In the genomic region with DNA sequence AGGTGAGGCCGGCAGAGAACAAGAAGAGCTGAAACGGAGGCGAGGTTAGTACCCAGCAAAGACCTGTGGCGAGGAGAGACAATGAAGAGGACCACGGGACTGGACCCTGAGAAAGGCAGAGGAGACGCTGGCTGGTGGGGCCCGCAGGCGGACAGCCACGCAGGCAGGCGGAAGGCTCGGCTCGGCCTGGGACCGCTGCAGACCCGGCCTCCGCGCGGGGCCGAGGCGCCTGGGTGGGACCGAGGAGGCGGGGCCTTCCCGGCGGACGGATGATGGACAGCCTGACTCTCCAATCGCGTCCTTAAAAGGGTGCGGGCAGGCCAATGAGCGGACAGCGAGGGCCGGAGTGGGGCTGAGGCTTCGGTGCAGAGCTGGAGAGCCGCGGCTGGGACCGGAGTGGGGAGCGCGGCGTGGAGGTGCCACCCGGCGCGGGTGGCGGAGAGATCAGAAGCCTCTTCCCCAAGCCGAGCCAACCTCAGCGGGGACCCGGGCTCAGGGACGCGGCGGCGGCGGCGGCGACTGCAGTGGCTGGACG, we compare ENCODE assay signal across 8 cellular contexts. TPM values are rescaled to one million over a fixed set of nuclear protein-coding genes. Genes with fewer than 3 reads are reported as not detected.
DNase-seq lines count a peak whose midpoint lies in the region; ATAC-seq and TF ChIP-seq lines count a peak whose summit lies in the region.

A gene (plus strand): TSS at position 366 of the 535 bp plus-strand sequence. CDS start 170 bp downstream, outside the sequence.

- peaks cover 40% of the 10 kb centered on the region for H3K4me1 Mint-ChIP-seq in stimulated activated naive CD8-positive, alpha-beta T cell treated with anti-CD3 and anti-CD28 coated beads, Interleukin-15, amount 100 ng/mL, for 72 hours

- peaks cover 8% of the 10 kb centered on the region for H3F3A ChIP-seq in neural cell (ENCODE audit: insufficient read depth, low read length, poor library complexity, severe bottlenecking)

- H3K4me3 Mint-ChIP-seq in stimulated activated naive CD8-positive, alpha-beta T cell treated with anti-CD3 and anti-CD28 coated beads, Interleukin-15, amount 100 ng/mL, for 72 hours, result peak within 1 kb of the TSS; percentile 94 to 95

- H3K4me3 ChIP-seq in neural cell (ENCODE audit: low read length), result peak within 1 kb of the TSS; percentile 92

- TF ChIP-seq EP300 in neural cell (conservative IDR thresholded peaks at IDR 0.05; ENCODE audit: poor library complexity, severe bottlenecking), result no peak

- DNase-seq in ELF-1 (ENCODE audit: low read depth, low spot score) (peak; percentile 98), GOT3 (lab: John Stamatoyannopoulos, UW) (peak; percentile 91), LHCN-M2 (ENCODE audit: low read depth) (peak; percentile 88), fibroblast of the conjunctiva (ENCODE audit: low read depth) (peak; percentile 83)
- DNase-seq in activated effector memory CD4-positive, alpha-beta T cell treated with anti-CD3 and anti-CD28 coated beads, Interleukin-2, amount 50 U/mL, for 16 hours, result peak; percentile 96
- DNase-seq in stimulated activated naive CD8-positive, alpha-beta T cell treated with anti-CD3 and anti-CD28 coated beads, Interleukin-15, amount 100 ng/mL, for 72 hours, result peak; percentile 93

- H3K9me3 ChIP-seq in neural cell (ENCODE audit: low read length), result no peaks in the 10 kb centered on the region

- no peaks in the 10 kb centered on the region for H3K27me3 ChIP-seq in neural cell (ENCODE audit: insufficient read depth, low read depth, low read length)

- peaks cover 6% of the 10 kb centered on the region for H3K27me3 Mint-ChIP-seq in stimulated activated naive CD8-positive, alpha-beta T cell treated with anti-CD3 and anti-CD28 coated beads, Interleukin-15, amount 100 ng/mL, for 72 hours

- H3K79me2 ChIP-seq in neural cell (replicated peaks; ENCODE audit: insufficient read depth, low read length), result peaks cover 29% of the 10 kb centered on the region

- no peaks in the 10 kb centered on the region for H3K9me2 ChIP-seq in neural cell (ENCODE audit: insufficient read depth, low read length)

- no peaks in the 10 kb centered on the region for H3K9me3 Mint-ChIP-seq in stimulated activated naive CD8-positive, alpha-beta T cell treated with anti-CD3 and anti-CD28 coated beads, Interleukin-15, amount 100 ng/mL, for 72 hours

- H3K27ac ChIP-seq in neural cell (ENCODE audit: low read length), result peak within 1 kb of the TSS; percentile 71

- peak within 1 kb of the TSS; percentile 36 to 91 for H3K27ac Mint-ChIP-seq in stimulated activated naive CD8-positive, alpha-beta T cell treated with anti-CD3 and anti-CD28 coated beads, Interleukin-15, amount 100 ng/mL, for 72 hours

- peak within 1 kb of the TSS; percentile 66 for H2AFZ ChIP-seq in neural cell (ENCODE audit: low read depth, low read length)

- no peak for TF ChIP-seq CTCF in neural cell (IDR thresholded peaks at IDR 0.05; ENCODE audit: poor library complexity, severe bottlenecking)

- TF ChIP-seq POLR2A in Raji (IDR thresholded peaks at IDR 0.05; ENCODE audit: insufficient read depth, low read depth, low read length), result peak; percentile 72

- ATAC-seq in stimulated activated naive CD8-positive, alpha-beta T cell treated with anti-CD3 and anti-CD28 coated beads, Interleukin-15, amount 100 ng/mL, for 72 hours, result peak; percentile 97

- H3K9ac ChIP-seq in neural cell (ENCODE audit: low read length), result peak within 1 kb of the TSS; percentile 83

- H4K20me1 ChIP-seq in neural cell (ENCODE audit: insufficient read depth), result no peaks in the 10 kb centered on the region

- H3K4me2 ChIP-seq in neural cell (ENCODE audit: low read length), result peak within 1 kb of the TSS; percentile 89

- peak; percentile 16 for TF ChIP-seq RAD21 in neural cell (conservative IDR thresholded peaks at IDR 0.05)

- H3K36me3 ChIP-seq in neural cell (ENCODE audit: insufficient read depth, low read length), result no peaks in the 10 kb centered on the region

TF ChIP-seq in neural cell, 6 proteins besides CTCF, POLR2A, EP300 and RAD21:
- no peak for TF ChIP-seq EZH2 (IDR thresholded peaks at IDR 0.05; ENCODE audit: borderline replicate concordance, insufficient read depth, low read length, poor library complexity, severe bottlenecking)
- peak; percentile 68 for TF ChIP-seq POLR2AphosphoS5 (IDR thresholded peaks at IDR 0.05)
- TF ChIP-seq, protein P1, sequence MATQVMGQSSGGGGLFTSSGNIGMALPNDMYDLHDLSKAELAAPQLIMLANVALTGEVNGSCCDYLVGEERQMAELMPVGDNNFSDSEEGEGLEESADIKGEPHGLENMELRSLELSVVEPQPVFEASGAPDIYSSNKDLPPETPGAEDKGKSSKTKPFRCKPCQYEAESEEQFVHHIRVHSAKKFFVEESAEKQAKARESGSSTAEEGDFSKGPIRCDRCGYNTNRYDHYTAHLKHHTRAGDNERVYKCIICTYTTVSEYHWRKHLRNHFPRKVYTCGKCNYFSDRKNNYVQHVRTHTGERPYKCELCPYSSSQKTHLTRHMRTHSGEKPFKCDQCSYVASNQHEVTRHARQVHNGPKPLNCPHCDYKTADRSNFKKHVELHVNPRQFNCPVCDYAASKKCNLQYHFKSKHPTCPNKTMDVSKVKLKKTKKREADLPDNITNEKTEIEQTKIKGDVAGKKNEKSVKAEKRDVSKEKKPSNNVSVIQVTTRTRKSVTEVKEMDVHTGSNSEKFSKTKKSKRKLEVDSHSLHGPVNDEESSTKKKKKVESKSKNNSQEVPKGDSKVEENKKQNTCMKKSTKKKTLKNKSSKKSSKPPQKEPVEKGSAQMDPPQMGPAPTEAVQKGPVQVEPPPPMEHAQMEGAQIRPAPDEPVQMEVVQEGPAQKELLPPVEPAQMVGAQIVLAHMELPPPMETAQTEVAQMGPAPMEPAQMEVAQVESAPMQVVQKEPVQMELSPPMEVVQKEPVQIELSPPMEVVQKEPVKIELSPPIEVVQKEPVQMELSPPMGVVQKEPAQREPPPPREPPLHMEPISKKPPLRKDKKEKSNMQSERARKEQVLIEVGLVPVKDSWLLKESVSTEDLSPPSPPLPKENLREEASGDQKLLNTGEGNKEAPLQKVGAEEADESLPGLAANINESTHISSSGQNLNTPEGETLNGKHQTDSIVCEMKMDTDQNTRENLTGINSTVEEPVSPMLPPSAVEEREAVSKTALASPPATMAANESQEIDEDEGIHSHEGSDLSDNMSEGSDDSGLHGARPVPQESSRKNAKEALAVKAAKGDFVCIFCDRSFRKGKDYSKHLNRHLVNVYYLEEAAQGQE (IDR thresholded peaks at IDR 0.05; ENCODE audit: borderline replicate concordance), result peak; percentile 65
- no peak for TF ChIP-seq MXI1 (conservative IDR thresholded peaks at IDR 0.05; ENCODE audit: poor library complexity, severe bottlenecking)
- peak; percentile 71 for TF ChIP-seq TAF1 (IDR thresholded peaks at IDR 0.05; ENCODE audit: low read depth)
- no peak for TF ChIP-seq SMC3 (conservative IDR thresholded peaks at IDR 0.05; ENCODE audit: poor library complexity)

RNA-seq across cellular contexts. Expression of the gene that starts here (rescaled TPM):
- total RNA-seq in LHCN-M2 (2014; rRNA removed), result 55.5 and 63.3 TPM in 2 replicates
- 59.4 TPM for polyA plus RNA-seq in LHCN-M2 (2012)
- polyA plus RNA-seq in neural cell, result 167 and 191 TPM in 2 replicates
- polyA minus RNA-seq in neural cell, result 200 and 268 TPM in 2 replicates

Comparison
In these comparisons a context has a peak if more than half of its experiments do, and no peak if none do; other contexts are left out.
1. Peak in every context shown above with its lines: DNase-seq, ATAC-seq, H3K4me3 ChIP-seq and H3K27ac ChIP-seq.